Comparison of ENCODE assay signal across 12 cellular contexts in the genomic region with DNA sequence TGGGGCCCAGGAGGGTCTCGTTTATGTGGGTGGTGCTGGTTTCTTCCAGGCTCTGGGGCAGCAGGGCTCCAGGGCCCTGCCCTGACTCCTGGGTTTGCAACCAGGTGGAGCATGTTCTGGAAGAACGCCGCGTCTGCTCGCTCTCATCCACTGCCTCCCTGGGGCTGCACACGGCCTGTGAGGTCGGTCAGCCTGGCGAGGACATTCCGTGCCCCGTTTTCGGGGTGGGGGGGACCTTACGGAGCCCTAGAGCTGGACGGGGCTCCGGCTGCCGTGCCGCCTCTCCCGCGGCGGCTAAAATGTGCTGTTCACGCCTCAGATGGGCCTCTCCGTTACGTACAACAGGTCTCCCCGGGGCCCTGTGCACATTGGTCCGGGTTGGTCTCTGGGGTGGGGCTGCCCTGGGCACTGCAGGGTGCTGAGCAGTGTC. TPM values are rescaled to one million over a fixed set of nuclear protein-coding genes. Genes with fewer than 3 reads are reported as not detected.
DNase-seq lines count a peak whose midpoint lies in the region; ATAC-seq and TF ChIP-seq lines count a peak whose summit lies in the region.
"Had no signal": no experiment of that assay in that cellular context is flagged by ENCODE, and none has a peak within 500 bp of the region (broad histone marks: within the 10 kb centered on the region; RNA-seq: fewer than 3 reads in every experiment).

No MANE protein-coding gene starts in this region.

- H3K27me3 ChIP-seq in GM23248 (replicated peaks; ENCODE audit: insufficient read depth) (no peaks in the 10 kb centered on the region), dorsolateral prefrontal cortex (no peaks in the 10 kb centered on the region), mesenchymal stem cell (ENCODE audit: control insufficient read depth in 1 of 2, insufficient read depth in 1 of 2, low read length in 2 of 2) (no peaks in the 10 kb centered on the region), stomach (peaks cover 0 to 33% (median 0%) of the 10 kb centered on the region in 3 donors)

- H3K27ac ChIP-seq in GM23248 (peak overlapping the region; percentile 77), dorsolateral prefrontal cortex (peak overlapping the region in 42 of 59 donors; percentile 3 to 87 (median 64)), mesenchymal stem cell (ENCODE audit: low read length, poor library complexity, severe bottlenecking) (no peak overlapping the region), stomach (peak overlapping the region; percentile 80 to 90 (median 87))

- peak overlapping the region; percentile 85 for H3K4me3 ChIP-seq in GM23248
- H3K4me3 ChIP-seq in dorsolateral prefrontal cortex: peak overlapping the region in 43 of 59 donors; percentile 4 to 99 (median 90)
- peak overlapping the region in 1 of 2 experiments; percentile 95 for H3K4me3 ChIP-seq in mesenchymal stem cell (ENCODE audit: insufficient read depth in 1 of 2, low read depth in 1 of 2, low read length in 2 of 2)
- peak overlapping the region; percentile 74 to 98 (median 93) for H3K4me3 ChIP-seq in stomach

- no peak overlapping the region for H3K4ac ChIP-seq in mesenchymal stem cell (ENCODE audit: low read depth in 1 of 2, low read length in 2 of 2)

- H2BK5ac ChIP-seq in mesenchymal stem cell (ENCODE audit: low read depth, low read length, poor library complexity, severe bottlenecking): no peak overlapping the region

- H3K9ac ChIP-seq in GM23248 (peak overlapping the region; percentile 98; the same call in 1 of the 2 replicates), mesenchymal stem cell (ENCODE audit: low read length) (peak overlapping the region; percentile 95)

- peak overlapping the region; percentile 94 for H3K4me2 ChIP-seq in GM23248 (ENCODE audit: unreplicated experiment)
- H3K4me2 ChIP-seq in mesenchymal stem cell (ENCODE audit: low read length, poor library complexity, severe bottlenecking): no peak overlapping the region

- H3K9me2 ChIP-seq in GM23248 (ENCODE audit: insufficient read depth): no peaks in the 10 kb centered on the region

- intact Hi-C loops in dorsolateral prefrontal cortex (cut with DNase I) (no loop called here), stomach (cut with DNase I; ENCODE audit: low total_unique reads) (no loop called here)

- H2AK5ac ChIP-seq in mesenchymal stem cell (ENCODE audit: low read length, severe bottlenecking): no peak overlapping the region

- no peak for TF ChIP-seq POLR2A in stomach (IDR thresholded peaks at IDR 0.05)

- no peak overlapping the region for H3K14ac ChIP-seq in mesenchymal stem cell (ENCODE audit: low read length in 2 of 2)

- H2BK12ac ChIP-seq in mesenchymal stem cell (ENCODE audit: low read length in 2 of 2): no peak overlapping the region

- H3K9me3 ChIP-seq in GM23248 (ENCODE audit: low read depth) (no peaks in the 10 kb centered on the region), mesenchymal stem cell (ENCODE audit: control insufficient read depth, low read length) (no peaks in the 10 kb centered on the region), stomach (no peaks in the 10 kb centered on the region)

- peaks cover 2% of the 10 kb centered on the region for H3K79me1 ChIP-seq in mesenchymal stem cell (replicated peaks; ENCODE audit: low read length, poor library complexity, severe bottlenecking)

- H3K36me3 ChIP-seq in GM23248 (ENCODE audit: low read depth) (no peaks in the 10 kb centered on the region), mesenchymal stem cell (ENCODE audit: control insufficient read depth in 1 of 2, insufficient read depth in 2 of 2, low read depth in 1 of 2, low read length in 2 of 2) (peaks cover 0 to 18% of the 10 kb centered on the region in 2 experiments), stomach (no peaks in the 10 kb centered on the region)

- no peaks in the 10 kb centered on the region for H3F3A ChIP-seq in GM23248 (ENCODE audit: insufficient read depth)

- H2BK120ac ChIP-seq in mesenchymal stem cell (ENCODE audit: low read depth, low read length): no peak overlapping the region

- DNase-seq in GM23248: peak; percentile 17
- peak in 1 of 10 donors; percentile 83 for DNase-seq in dorsolateral prefrontal cortex
- DNase-seq in mesenchymal stem cell: no peak
- DNase-seq in stomach: peak; percentile 46
- DNase-seq in GM19240 (ENCODE audit: insufficient read length, low spot score): no peak
- no peak for DNase-seq in NCI-H2107 treated with DMSO at 0.1 percent for 48 hours (lab: John Stamatoyannopoulos, UW; ENCODE audit: unreplicated experiment)
- DNase-seq: activated CD8-positive, alpha-beta memory T cell treated with anti-CD3 and anti-CD28 coated beads for 24 hours; NCI-H1436 treated with DMSO at 0.1 percent for 48 hours; retina; T-helper 1 cell had no signal

- in situ Hi-C loops in GM23248 (cut with MboI): no loop called here

- no peak overlapping the region for H3K18ac ChIP-seq in mesenchymal stem cell (ENCODE audit: low read depth in 1 of 2, low read length in 2 of 2)

- no peak overlapping the region for H3K23ac ChIP-seq in mesenchymal stem cell (ENCODE audit: low read length in 2 of 2)

- no peak overlapping the region for H2BK15ac ChIP-seq in mesenchymal stem cell (ENCODE audit: low read depth, poor library complexity, severe bottlenecking)

- no peak overlapping the region for H4K91ac ChIP-seq in mesenchymal stem cell (ENCODE audit: low read length)

- no peaks in the 10 kb centered on the region; the same call in 1 of the 2 replicates for H4K20me1 ChIP-seq in GM23248 (ENCODE audit: insufficient read depth)

- ATAC-seq in HG03571 (IDR thresholded peaks at IDR 0.05; ENCODE audit: unreplicated experiment) (no peak), HG03045 (IDR thresholded peaks at IDR 0.05; ENCODE audit: unreplicated experiment) (no peak)

- peaks cover 80% of the 10 kb centered on the region for H3K79me2 ChIP-seq in GM23248 (ENCODE audit: insufficient read depth)

- H4K8ac ChIP-seq in mesenchymal stem cell (ENCODE audit: low read length): no peak overlapping the region

- no peak for TF ChIP-seq EP300 in stomach (IDR thresholded peaks at IDR 0.05)

- H3K4me1 ChIP-seq in GM23248 (ENCODE audit: insufficient read depth): peaks cover 24% of the 10 kb centered on the region
- H3K4me1 ChIP-seq in mesenchymal stem cell (ENCODE audit: control insufficient read depth, insufficient read depth, low read depth, low read length): peaks cover 53% of the 10 kb centered on the region
- H3K4me1 ChIP-seq in stomach: peaks cover 52 to 81% (median 73%) of the 10 kb centered on the region in 4 donors

- 59 to 70% methylated on average over 16 to 24 of the region's 24 CpGs for WGBS in GM23248 (ENCODE audit: low coverage in 1 of 2, low lambda C conversion rate in 2 of 2, missing lambda C conversion rate in 2 of 2), 2 experiments
- WGBS in mesenchymal stem cell: 94% methylated on average over 24 of the region's 24 CpGs
- WGBS in stomach, 5 donors: 14 to 67% (median 35%) methylated on average over 1 to 24 of the region's 24 CpGs

- TF ChIP-seq CTCF in dorsolateral prefrontal cortex (IDR thresholded peaks at IDR 0.05 in 54 of 56, conservative IDR thresholded peaks at IDR 0.05 in 2 of 56; ENCODE audit: low read depth in 1 of 56, partially characterized antibody in 56 of 56) (no peak), stomach (IDR thresholded peaks at IDR 0.05) (no peak)

- H2AFZ ChIP-seq in GM23248 (no peak overlapping the region), mesenchymal stem cell (ENCODE audit: low read depth, low read length) (no peak overlapping the region)

RNA-seq across cellular contexts. Expression of a gene that starts 3.3 kb away (rescaled TPM):
- total RNA-seq in GM23248 (2014; rRNA removed; shearing (Covaris generic)): 69.9 and 99.3 TPM in 2 replicates
- polyA plus RNA-seq in GM23248 (2016; fragmentation: Nextera tagmentation; extraction: Ambion mirVana) (14.2 and 15.0 TPM in 2 replicates), stomach (10 to 100 TPM; 18.9 to 31.3 (median 25.5) TPM)
- total RNA-seq in dorsolateral prefrontal cortex (100 to 1,000 TPM in 1 of 120 experiments, 10 to 100 TPM in 119; 48.7 to 103 (median 61.3) TPM), stomach (100 to 1,000 TPM in 1 of 5 donors, 10 to 100 TPM in 4; 40.6 to 204 (median 63.4) TPM)
- 49.8 TPM for polyA plus RNA-seq in mesenchymal stem cell (2013, experiment 1 of 2)
- 49.0 TPM for polyA plus RNA-seq in mesenchymal stem cell (2013, experiment 2 of 2)

RNA-seq across cellular contexts. Expression of a gene that starts 35.2 kb away (rescaled TPM):
- total RNA-seq in GM23248 (2014; rRNA removed; shearing (Covaris generic)): 254 and 337 TPM in 2 replicates
- polyA plus RNA-seq in GM23248 (2016; fragmentation: Nextera tagmentation; extraction: Ambion mirVana): 133 and 157 TPM in 2 replicates
- total RNA-seq in dorsolateral prefrontal cortex: 100 to 1,000 TPM; 425 to 952 (median 709) TPM
- polyA plus RNA-seq in mesenchymal stem cell (2013, experiment 1 of 2): 329 TPM
- 321 TPM for polyA plus RNA-seq in mesenchymal stem cell (2013, experiment 2 of 2)
- total RNA-seq in stomach: 100 to 1,000 TPM; 126 to 386 (median 264) TPM
- polyA plus RNA-seq in stomach: 100 to 1,000 TPM; 470 to 688 (median 669) TPM

RNA-seq across cellular contexts. Expression of a gene that starts 38.4 kb away (rescaled TPM):
- total RNA-seq in GM23248 (2014; rRNA removed; shearing (Covaris generic)): not detected in 2 replicates
- polyA plus RNA-seq in GM23248 (2016; fragmentation: Nextera tagmentation; extraction: Ambion mirVana) (not detected in 2 replicates), stomach (10 to 100 TPM in 1 of 3 donors, 1 to 10 TPM in 2; 4.9 to 15.1 (median 7.8) TPM)
- total RNA-seq in dorsolateral prefrontal cortex (10 to 100 TPM in 2 of 120 experiments, 1 to 10 TPM in 118; 2.3 to 11.9 (median 6.1) TPM), stomach (1 to 10 TPM in 2 of 5 donors, under 1 TPM in 1, not detected in 2; 0.45 to 4.8 (median 4.5) TPM)
- polyA plus RNA-seq in mesenchymal stem cell (2013, experiment 1 of 2): 0.03 TPM
- 0.03 TPM for polyA plus RNA-seq in mesenchymal stem cell (2013, experiment 2 of 2)

Comparison
In these comparisons a context has a peak if more than half of its experiments do, and no peak if none do; other contexts are left out.
1. DNase-seq: peak in GM23248 (single experiment) and stomach (single experiment); none in mesenchymal stem cell (single experiment), GM19240 (single experiment) and NCI-H2107 treated with DMSO at 0.1 percent for 48 hours (single experiment).